Comparison of ENCODE assay signal across 11 cellular contexts in the genomic region with DNA sequence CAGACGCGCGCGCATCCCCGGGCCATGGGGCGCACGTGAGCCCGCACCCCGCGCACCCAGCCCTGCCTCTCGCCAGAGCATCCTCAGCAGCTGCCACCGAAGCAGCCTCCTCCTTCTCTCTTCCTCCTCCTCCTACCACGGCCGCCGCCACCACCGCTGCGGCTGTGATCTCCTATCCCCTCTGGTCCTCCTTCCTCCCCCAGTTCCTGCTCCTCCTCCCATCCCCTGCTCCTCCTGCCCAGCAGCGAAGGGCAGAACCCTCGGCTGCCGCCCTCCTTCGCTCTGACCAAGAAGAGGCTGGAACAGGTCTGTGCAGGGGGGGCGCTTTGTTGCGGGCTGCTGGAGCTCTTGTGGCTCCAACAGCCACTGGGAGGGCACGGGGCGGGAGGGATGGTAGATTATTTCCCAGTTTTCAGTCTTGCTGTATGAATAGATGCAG.
DNase-seq lines count a peak whose midpoint lies in the region; ATAC-seq and TF ChIP-seq lines count a peak whose summit lies in the region.
"Had no signal": no experiment of that assay in that cellular context is flagged by ENCODE, and none has a peak within 500 bp of the region (broad histone marks: within the 10 kb centered on the region; RNA-seq: fewer than 3 reads in every experiment).

No MANE protein-coding gene starts in this region.

- intact Hi-C loops in heart right ventricle (cut with DNase I) = no loop called here

- H3K36me3 Mint-ChIP-seq in chondrocyte (ENCODE audit: low read depth) (no peaks in the 10 kb centered on the region), nephron progenitor cell (ENCODE audit: low read depth) (no peaks in the 10 kb centered on the region)

- no peaks in the 10 kb centered on the region for H3K4me1 Mint-ChIP-seq in chondrocyte (ENCODE audit: low read depth)
- peaks cover 15% of the 10 kb centered on the region for H3K4me1 Mint-ChIP-seq in nephron progenitor cell

- peaks cover 68% of the 10 kb centered on the region for H3K27me3 ChIP-seq in cardiac muscle cell
- peaks cover 0 to 84% (median 0%) of the 10 kb centered on the region in 7 donors for H3K27me3 ChIP-seq in heart right ventricle

- H3K4me1 ChIP-seq in cardiac muscle cell (ENCODE audit: low read depth) = no peaks in the 10 kb centered on the region
- no peaks in the 10 kb centered on the region for H3K4me1 ChIP-seq in heart right ventricle

- H3K9me3 Mint-ChIP-seq in chondrocyte (ENCODE audit: low read depth) = no peaks in the 10 kb centered on the region
- H3K9me3 Mint-ChIP-seq in nephron progenitor cell = no peaks in the 10 kb centered on the region

- H3K36me3 ChIP-seq in cardiac muscle cell = no peaks in the 10 kb centered on the region
- H3K36me3 ChIP-seq in heart right ventricle = no peaks in the 10 kb centered on the region

- DNase-seq in cardiac muscle cell (ENCODE audit: low read depth in 1 of 2, low spot score in 1 of 2) (peak in 1 of 2 donors; percentile 0), heart right ventricle (no peak), chondrocyte (ENCODE audit: low spot score) (peak; percentile 88), nephron progenitor cell (peak; percentile 49), T-helper 9 cell (no peak), NAMALWA (ENCODE audit: low spot score) (no peak), NCI-H1694 (lab: John Stamatoyannopoulos, UW) (no peak)
- DNase-seq: activated gamma-delta T cell, left colon had no signal

- peaks cover 38% of the 10 kb centered on the region for H3K27me3 Mint-ChIP-seq in chondrocyte (ENCODE audit: low read depth)
- H3K27me3 Mint-ChIP-seq in nephron progenitor cell (ENCODE audit: low read depth, poor library complexity) = peaks cover 84% of the 10 kb centered on the region

- no peak overlapping the region for H3K27ac Mint-ChIP-seq in chondrocyte (ENCODE audit: unreplicated experiment)
- H3K27ac Mint-ChIP-seq in nephron progenitor cell = no peak overlapping the region

- H3K27ac ChIP-seq in cardiac muscle cell = no peak overlapping the region
- H3K27ac ChIP-seq in heart right ventricle = no peak overlapping the region
- H3K27ac ChIP-seq: VCaP had no signal

- no peak for TF ChIP-seq CTCF in cardiac muscle cell (IDR thresholded peaks at IDR 0.05; ENCODE audit: low read depth, low read length)
- no peak for TF ChIP-seq CTCF in heart right ventricle (IDR thresholded peaks at IDR 0.05)
- no peak for TF ChIP-seq CTCF in chondrocyte (IDR thresholded peaks at IDR 0.05)
- TF ChIP-seq CTCF in nephron progenitor cell (IDR thresholded peaks at IDR 0.05) = no peak

- no peaks in the 10 kb centered on the region for H3K9me3 ChIP-seq in cardiac muscle cell (ENCODE audit: low read depth)
- H3K9me3 ChIP-seq in heart right ventricle = no peaks in the 10 kb centered on the region

- 1% methylated on average over 23 to 25 of the region's 25 CpGs for WGBS in heart right ventricle, 2 donors

- ATAC-seq in heart right ventricle (no peak), HG03039 (IDR thresholded peaks at IDR 0.05; ENCODE audit: unreplicated experiment) (no peak)
- ATAC-seq: left colon had no signal

- peak overlapping the region; percentile 9 for H3K4me3 ChIP-seq in cardiac muscle cell
- H3K4me3 ChIP-seq in heart right ventricle = peak overlapping the region in 1 of 10 donors; percentile 1

- H3K4me3 Mint-ChIP-seq in chondrocyte (ENCODE audit: unreplicated experiment) (peak overlapping the region; percentile 19), nephron progenitor cell (peak overlapping the region; percentile 81)

Comparison
In these comparisons a context has a peak if more than half of its experiments do, and no peak if none do; other contexts are left out.
1. DNase-seq: peak in chondrocyte (single experiment) and nephron progenitor cell (single experiment); none in heart right ventricle (0 of 2), T-helper 9 cell (single experiment), NAMALWA (single experiment) and NCI-H1694 (single experiment).